Comparison of ENCODE assay signal across 8 cellular contexts in genomic region chr10:14603539-14604102, GRCh38.
DNase-seq lines count a peak whose midpoint lies in the region; ATAC-seq and TF ChIP-seq lines count a peak whose summit lies in the region.

No MANE protein-coding gene starts in this region.

- H3K27ac ChIP-seq in body of pancreas = peak overlapping the region; percentile 61 to 83 (median 73)
- peak overlapping the region; percentile 80 to 95 (median 89) for H3K27ac ChIP-seq in stomach

- TF ChIP-seq POLR2A in NB4 (IDR thresholded peaks at IDR 0.05; ENCODE audit: extremely low read depth, insufficient read length) (no peak), body of pancreas (IDR thresholded peaks at IDR 0.05) (no peak), stomach (IDR thresholded peaks at IDR 0.05) (no peak)

- intact Hi-C loops in body of pancreas (cut with DNase I) (no loop called here), left colon (cut with DNase I, micrococcal nuclease) (no loop called here), stomach (cut with DNase I; ENCODE audit: low total_unique reads) (no loop called here)

- peak; percentile 33 for DNase-seq in GM03348 (ENCODE audit: low spot score)
- DNase-seq in NB4 (ENCODE audit: low read depth) = peak; percentile 60
- DNase-seq in body of pancreas = peak in 2 of 4 donors; percentile 35 to 44
- DNase-seq in left colon = peak in 1 of 2 donors; percentile 42
- DNase-seq in stomach = no peak
- DNase-seq in central memory CD4-positive, alpha-beta T cell = no peak
- DNase-seq in germinal center (ENCODE audit: low spot score) = no peak

- no peak for TF ChIP-seq EP300 in stomach (IDR thresholded peaks at IDR 0.05)

- H3K27me3 ChIP-seq in body of pancreas (no peaks in the 10 kb centered on the region), stomach (no peaks in the 10 kb centered on the region)

- ATAC-seq in GM21717 (IDR thresholded peaks at IDR 0.05; ENCODE audit: unreplicated experiment) (peak; percentile 8), body of pancreas (peak; percentile 43), left colon (peak; percentile 28)

- H3K4me3 ChIP-seq in NB4 (ENCODE audit: low read depth, low read length) (peak overlapping the region; percentile 91), body of pancreas (peak overlapping the region; percentile 40 to 53), stomach (peak overlapping the region; percentile 61 to 80 (median 70))

- no peaks in the 10 kb centered on the region for H3K9me3 ChIP-seq in body of pancreas
- no peaks in the 10 kb centered on the region for H3K9me3 ChIP-seq in stomach

- H3K36me3 ChIP-seq in body of pancreas (replicated peaks in 1 of 2; ENCODE audit: insufficient read depth in 1 of 2, low read depth in 2 of 2) (peaks cover 0 to 2% of the 10 kb centered on the region in 2 donors), stomach (peaks cover 0 to 27% (median 14%) of the 10 kb centered on the region in 4 donors)

- TF ChIP-seq CTCF in NB4 (IDR thresholded peaks at IDR 0.05; ENCODE audit: low read depth, low read length) = no peak
- no peak for TF ChIP-seq CTCF in body of pancreas (IDR thresholded peaks at IDR 0.05)
- TF ChIP-seq CTCF in stomach (IDR thresholded peaks at IDR 0.05) = no peak

- WGBS in body of pancreas, 2 donors = 1% methylated on average over 31 to 36 of the region's 58 CpGs
- WGBS in stomach, 5 donors = 0 to 2% (median 0%) methylated on average over 16 to 58 of the region's 58 CpGs

- peaks cover 39% of the 10 kb centered on the region for H3K4me1 ChIP-seq in body of pancreas
- H3K4me1 ChIP-seq in stomach = peaks cover 29 to 59% (median 49%) of the 10 kb centered on the region in 4 donors

Comparison
In these comparisons a context has a peak if more than half of its experiments do, and no peak if none do; other contexts are left out.
1. DNase-seq: peak in GM03348 (single experiment) and NB4 (single experiment); none in stomach (single experiment), central memory CD4-positive, alpha-beta T cell (single experiment) and germinal center (single experiment).
2. Peak in every context shown above with its lines, with median percentiles within 50 percentile points of each other: ATAC-seq and H3K4me3 ChIP-seq.